Comparison of ENCODE assay signal across 29 cellular contexts in the genomic region with DNA sequence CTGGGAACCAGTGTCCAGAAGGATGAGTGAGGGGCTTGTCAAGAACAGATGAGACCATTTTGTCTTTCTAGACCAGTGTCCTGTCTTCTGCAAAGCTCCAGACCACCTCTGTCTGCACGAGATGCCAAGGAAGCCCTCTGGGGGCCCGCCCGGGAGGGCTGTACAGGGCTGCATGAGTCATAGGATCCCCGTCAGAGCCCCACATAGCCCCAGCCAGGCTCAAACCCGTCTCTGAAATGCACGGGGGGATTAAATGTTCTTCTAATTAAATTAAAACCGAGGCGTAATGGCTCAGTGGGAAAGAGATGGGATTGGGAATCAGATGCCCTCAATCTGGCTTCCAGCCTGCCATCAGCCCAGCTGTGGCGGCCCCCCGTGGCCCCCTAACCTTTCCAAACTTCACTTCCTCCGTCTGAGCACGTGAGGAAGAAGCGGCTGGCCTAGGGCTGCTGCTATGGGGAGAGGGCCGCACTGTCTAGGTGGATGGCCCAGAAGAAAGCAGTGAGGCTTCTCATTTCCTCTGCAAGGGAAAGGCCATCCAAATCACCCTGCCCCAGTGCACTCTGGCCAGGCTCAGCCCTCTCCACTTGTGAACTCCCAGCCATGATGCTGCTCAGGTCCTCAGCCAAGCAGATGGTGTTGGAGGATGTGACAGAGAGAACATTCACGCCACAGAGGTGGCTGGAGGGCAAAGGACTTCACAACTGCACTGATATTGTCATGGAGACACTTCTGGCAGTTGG. TPM values are rescaled to one million over a fixed set of nuclear protein-coding genes. Genes with fewer than 3 reads are reported as not detected.
A peak's percentile ranks its signal among the peaks of the same experiment; 100 is the strongest.
DNase-seq lines count a peak whose midpoint lies in the region; ATAC-seq, FAIRE-seq and TF ChIP-seq lines count a peak whose summit lies in the region.
"Had no signal": no experiment of that assay in that cellular context is flagged by ENCODE, and none has a peak within 500 bp of the region (broad histone marks: within the 10 kb centered on the region; RNA-seq: fewer than 3 reads in every experiment).

No MANE protein-coding gene starts in this region.

- H3K27ac ChIP-seq in colonic mucosa (no peak overlapping the region), skeletal muscle tissue (ENCODE audit: low read depth, low read length) (peak overlapping the region; percentile 56)
- H3K27ac ChIP-seq: BLaER1 treated with 17β-estradiol and CSF1 and Interleukin-3, amounts not matched to agents 10 nM and 100 nM; body of pancreas; HL-60; lower lobe of right lung; psoas muscle; vagina had no signal

- H3K9me3 ChIP-seq in colonic mucosa = no peaks in the 10 kb centered on the region
- no peaks in the 10 kb centered on the region for H3K9me3 ChIP-seq in skeletal muscle tissue (ENCODE audit: control insufficient read depth in 3 of 3, low read length in 3 of 3)
- H3K9me3 ChIP-seq: lower lobe of right lung, psoas muscle, vagina had no signal

- DNase-seq in NB4 (ENCODE audit: low read depth) = peak; percentile 62
- DNase-seq in colonic mucosa = peak; percentile 11
- DNase-seq in islet precursor cell = peak; percentile 34
- no peak for DNase-seq in GM12892 (ENCODE audit: insufficient read length)
- no peak for DNase-seq in activated CD4-positive, alpha-beta T cell treated with anti-CD3 and anti-CD28 coated beads for 1 hour
- DNase-seq in EL = no peak
- DNase-seq: activated CD4-positive, alpha-beta T cell treated with anti-CD3 and anti-CD28 coated beads, Interleukin-2, amount 50 U/mL, for 48 hours; activated CD4-positive, CD25-positive, alpha-beta regulatory T cell; activated gamma-delta T cell treated with Interleukin-2 at 50 U/mL for 16 hours; activated naive CD8-positive, alpha-beta T cell treated with anti-CD3 and anti-CD28 coated beads, Interleukin-2, amount 50 U/mL, for 24 hours; activated T-cell treated with anti-CD3 and anti-CD28 coated beads, Interleukin-2, amount 50 U/mL, for 1 hour; Caco-2; DMS79; effector memory CD4-positive, alpha-beta T cell; HCEC 1CT; lower lobe of right lung; NCI-H1105 treated with DMSO at 0.1 percent for 48 hours; NCI-H2029 treated with DMSO at 0.1 percent for 48 hours; NCI-H226; stimulated activated CD4-positive, alpha-beta T cell treated with anti-CD3 and anti-CD28 coated beads, Interleukin-2, amount 100 ng/mL, for 48 hours had no signal

- ATAC-seq in GM21619 (IDR thresholded peaks at IDR 0.05; ENCODE audit: unreplicated experiment) = no peak
- ATAC-seq: activated naive CD8-positive, alpha-beta T cell treated with anti-CD3 and anti-CD28 coated beads, Interleukin-2, amount 50 U/mL, for 24 hours; lower lobe of right lung; psoas muscle; stimulated activated memory B cell treated with anti-CD40 and anti-IgM and Interleukin-4, amounts not matched to agents 10 μg/mL and 1 μg/mL and 100 μg/mL, for 72 hours had no signal

- no peaks in the 10 kb centered on the region for H3K27me3 ChIP-seq in colonic mucosa
- no peaks in the 10 kb centered on the region for H3K27me3 ChIP-seq in skeletal muscle tissue (ENCODE audit: control insufficient read depth in 3 of 3, insufficient read depth in 3 of 3, low read length in 3 of 3)
- H3K27me3 ChIP-seq: BLaER1 treated with 17β-estradiol and CSF1 and Interleukin-3, amounts not matched to agents 10 nM and 100 nM; body of pancreas; vagina had no signal

- H3K36me3 ChIP-seq in colonic mucosa (no peaks in the 10 kb centered on the region), skeletal muscle tissue (ENCODE audit: control insufficient read depth in 3 of 3, insufficient read depth in 3 of 3, low read length in 3 of 3) (peaks cover 0 to 5% (median 2%) of the 10 kb centered on the region in 3 donors)
- H3K36me3 ChIP-seq: vagina had no signal

- no peaks in the 10 kb centered on the region for H3K4me1 ChIP-seq in colonic mucosa
- peaks cover 2 to 6% (median 3%) of the 10 kb centered on the region in 3 donors for H3K4me1 ChIP-seq in skeletal muscle tissue (ENCODE audit: control insufficient read depth in 3 of 3, insufficient read depth in 3 of 3, low read length in 3 of 3)
- H3K4me1 ChIP-seq: Caco-2, lower lobe of right lung, psoas muscle, vagina had no signal

- intact Hi-C loops in colonic mucosa (cut with DNase I) = no loop called here

- H3K4me3 ChIP-seq in NB4 (ENCODE audit: low read depth, low read length) (no peak overlapping the region), colonic mucosa (no peak overlapping the region), skeletal muscle tissue (ENCODE audit: low read length in 3 of 3) (no peak overlapping the region)
- H3K4me3 ChIP-seq: BLaER1 treated with 17β-estradiol and CSF1 and Interleukin-3, amounts not matched to agents 10 nM and 100 nM; body of pancreas; lower lobe of right lung; psoas muscle; vagina had no signal

- no peak for TF ChIP-seq CTCF in NB4 (IDR thresholded peaks at IDR 0.05; ENCODE audit: low read depth, low read length)
- no peak for TF ChIP-seq CTCF in colonic mucosa (IDR thresholded peaks at IDR 0.05)

- no peak for FAIRE-seq in GM12892 (lab: Jason Lieb, UNC)
- FAIRE-seq: frontal cortex had no signal

- H3K9ac ChIP-seq in colonic mucosa (ENCODE audit: low read depth in 2 of 2, low read length in 2 of 2) (no peak overlapping the region), skeletal muscle tissue (ENCODE audit: low read depth in 1 of 3, low read length in 3 of 3) (no peak overlapping the region)
- H3K9ac ChIP-seq: BLaER1 treated with 17β-estradiol and CSF1 and Interleukin-3, amounts not matched to agents 10 nM and 100 nM had no signal

- TF ChIP-seq POLR2A in NB4 (IDR thresholded peaks at IDR 0.05; ENCODE audit: extremely low read depth, insufficient read length) (no peak), GM12892 (IDR thresholded peaks at IDR 0.05; ENCODE audit: low read depth, low read length) (no peak)

RNA-seq across cellular contexts. Expression of gene KCNQ1OT1, which starts 32.8 kb away (rescaled TPM):
- 1 to 10 TPM in 1 of 2 donors, under 1 TPM in 1; 0.77 to 1.5 TPM for total RNA-seq in colonic mucosa
- total RNA-seq in skeletal muscle tissue = 6.8 TPM
- polyA plus RNA-seq in GM12892 (2012; ENCODE audit: missing spikeins) = 0.53 TPM

Comparison
In these comparisons a context has a peak if more than half of its experiments do, and no peak if none do; other contexts are left out.
1. DNase-seq: peak in NB4 (single experiment), colonic mucosa (single experiment) and islet precursor cell (single experiment); none in GM12892 (single experiment), activated CD4-positive, alpha-beta T cell treated with anti-CD3 and anti-CD28 coated beads for 1 hour (single experiment) and EL (single experiment).